In genomic region chr1:53945183-53945432, GRCh38 we compare ENCODE assay signal across 8 cellular contexts.
A peak's percentile ranks its signal among the peaks of the same experiment; 100 is the strongest.
DNase-seq lines count a peak whose midpoint lies in the region; TF ChIP-seq lines count a peak whose summit lies in the region.

No MANE protein-coding gene starts in this region.

- DNase-seq in cardiac fibroblast (ENCODE audit: low read depth in 2 of 2): no peak
- DNase-seq in NCI-H187 (lab: John Stamatoyannopoulos, UW): no peak
- DNase-seq in AG08396 (ENCODE audit: low spot score): no peak
- DNase-seq in activated gamma-delta T cell (lab: John Stamatoyannopoulos, UW): no peak
- no peak for DNase-seq in NCI-H2081 treated with DMSO at 0.1 percent for 48 hours (lab: John Stamatoyannopoulos, UW)

- peaks cover 4% of the 10 kb centered on the region; the same call in 1 of the 2 replicates for H3K36me3 ChIP-seq in ACC112 (ENCODE audit: insufficient read depth, low read length)
- H3K36me3 ChIP-seq in HUES6 (ENCODE audit: control insufficient read depth, insufficient read depth, low read length): no peaks in the 10 kb centered on the region; the same call in 1 of the 2 replicates
- H3K36me3 ChIP-seq in muscle layer of duodenum (ENCODE audit: control insufficient read depth in 1 of 2, insufficient read depth in 2 of 2, low read length in 2 of 2): no peaks in the 10 kb centered on the region

- H2AFZ ChIP-seq in ACC112 (ENCODE audit: low read length, unreplicated experiment): peak overlapping the region; percentile 93

- H3K27me3 ChIP-seq in ACC112 (ENCODE audit: insufficient read depth, low read length) (no peaks in the 10 kb centered on the region), HUES6 (ENCODE audit: control insufficient read depth, insufficient read depth, low read length) (no peaks in the 10 kb centered on the region), muscle layer of duodenum (ENCODE audit: low read depth, low read length) (no peaks in the 10 kb centered on the region)

- H3K9ac ChIP-seq in HUES6 (ENCODE audit: low read length): peak overlapping the region; percentile 75

- H3K4me3 ChIP-seq in ACC112 (ENCODE audit: low read depth, low read length) (peak overlapping the region; percentile 81), HUES6 (ENCODE audit: low read depth, low read length) (peak overlapping the region; percentile 99), cardiac fibroblast (replicated peaks in 1 of 2; ENCODE audit: low read depth in 2 of 2, low read length in 2 of 2) (peak overlapping the region; percentile 90 to 98), muscle layer of duodenum (ENCODE audit: low read depth in 1 of 2, low read length in 2 of 2) (peak overlapping the region; percentile 80 to 84)

- TF ChIP-seq CTCF in cardiac fibroblast (IDR thresholded peaks at IDR 0.05; ENCODE audit: low read depth, low read length): no peak

- H3K4me1 ChIP-seq in ACC112 (ENCODE audit: control insufficient read depth, insufficient read depth, low read length, unreplicated experiment) (peaks cover 39% of the 10 kb centered on the region), HUES6 (ENCODE audit: control insufficient read depth, insufficient read depth, low read length) (peaks cover 28% of the 10 kb centered on the region), muscle layer of duodenum (ENCODE audit: control insufficient read depth in 1 of 2, insufficient read depth in 2 of 2, low read length in 2 of 2) (peaks cover 5 to 30% of the 10 kb centered on the region in 2 donors)

- H3K27ac ChIP-seq in ACC112 (ENCODE audit: low read depth, low read length) (peak overlapping the region; percentile 67), HUES6 (ENCODE audit: low read depth, low read length) (no peak overlapping the region; the same call in 1 of the 2 replicates), muscle layer of duodenum (ENCODE audit: low read length) (peak overlapping the region; percentile 70)

- H3K9me3 ChIP-seq in HUES6 (ENCODE audit: control insufficient read depth, insufficient read depth, low read depth, low read length) (no peaks in the 10 kb centered on the region), muscle layer of duodenum (ENCODE audit: control insufficient read depth in 1 of 2, low read length in 2 of 2) (no peaks in the 10 kb centered on the region)

- H3K79me2 ChIP-seq in ACC112 (ENCODE audit: control insufficient read depth, insufficient read depth, low read length, unreplicated experiment): peaks cover 74% of the 10 kb centered on the region
